ENCODE assay signal across 38 cellular contexts in the genomic region with DNA sequence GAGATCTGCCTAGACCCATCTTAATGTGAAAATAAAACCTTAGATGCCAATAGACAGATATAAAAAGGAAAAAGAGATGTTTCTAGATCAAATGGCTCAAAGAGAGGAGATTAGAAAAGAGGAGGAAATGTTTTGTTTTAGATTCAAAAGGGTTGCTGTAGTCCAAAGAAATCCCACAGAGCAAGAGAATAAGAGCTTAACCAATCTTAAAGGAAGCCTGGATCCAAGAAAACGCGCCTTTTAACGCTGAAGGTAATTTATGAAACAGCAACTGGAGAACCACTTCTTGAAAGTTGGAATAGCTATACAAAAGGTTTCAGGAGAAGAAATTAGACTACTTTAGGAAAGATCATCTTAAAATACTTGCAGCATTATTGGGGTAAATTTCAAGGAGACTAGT.
"Had no signal": no experiment of that assay in that cellular context is flagged by ENCODE, and none has a peak within 500 bp of the region (broad histone marks: within the 10 kb centered on the region; RNA-seq: fewer than 3 reads in every experiment).

No MANE protein-coding gene starts in this region.

- H3K4me3 ChIP-seq: adrenal gland, ascending aorta, body of pancreas, breast epithelium, cardiac muscle cell had no signal

- H3K27me3 Mint-ChIP-seq: activated naive CD4-positive, alpha-beta T cell treated with anti-CD3 and anti-CD28 coated beads, Interleukin-2, amount 10 ng/mL, durations not matched to agents 7 days and 5 days; activated naive CD4-positive, alpha-beta T cell treated with anti-CD3 and anti-CD28 coated beads, Interleukin-2, amount 50 U/mL, for 24 hours; activated naive CD8-positive, alpha-beta T cell; activated naive CD8-positive, alpha-beta T cell treated with anti-CD3 and anti-CD28 coated beads for 36 hours; activated naive CD8-positive, alpha-beta T cell treated with anti-CD3 and anti-CD28 coated beads, Interleukin-2, amount 10 ng/mL, durations not matched to agents 7 days and 5 days; activated naive CD8-positive, alpha-beta T cell treated with anti-CD3 and anti-CD28 coated beads, Interleukin-2, amount 50 U/mL, for 24 hours; activated T-cell treated with anti-CD3 and anti-CD28 coated beads, Interleukin-2, amount 50 U/mL, for 24 hours; activated T-helper 17 cell treated with anti-CD3 and anti-CD28 coated beads, Interleukin-2, amount 50 U/mL, for 72 hours; central memory CD8-positive, alpha-beta T cell had no signal

- H3K27ac Mint-ChIP-seq: activated naive CD4-positive, alpha-beta T cell treated with anti-CD3 and anti-CD28 coated beads for 36 hours; activated naive CD4-positive, alpha-beta T cell treated with anti-CD3 and anti-CD28 coated beads, Interleukin-2, amount 10 ng/mL, durations not matched to agents 7 days and 5 days; activated naive CD4-positive, alpha-beta T cell treated with anti-CD3 and anti-CD28 coated beads, Interleukin-2, amount 50 U/mL, for 24 hours; activated naive CD4-positive, alpha-beta T cell treated with anti-CD3 and anti-CD28 coated beads, Interleukin-2, amount 50 U/mL, for 72 hours; activated naive CD8-positive, alpha-beta T cell; activated naive CD8-positive, alpha-beta T cell treated with anti-CD3 and anti-CD28 coated beads for 36 hours; activated naive CD8-positive, alpha-beta T cell treated with anti-CD3 and anti-CD28 coated beads, Interleukin-2, amount 10 ng/mL, durations not matched to agents 7 days and 5 days; activated naive CD8-positive, alpha-beta T cell treated with anti-CD3 and anti-CD28 coated beads, Interleukin-2, amount 50 U/mL, for 24 hours; activated T-cell treated with anti-CD3 and anti-CD28 coated beads, Interleukin-2, amount 50 U/mL, for 24 hours; activated T-cell treated with anti-CD3 and anti-CD28 coated beads, Interleukin-2, amount 50 U/mL, for 72 hours; activated T-helper 1 cell treated with anti-CD3 and anti-CD28 coated beads, Interleukin-12 subunit alpha, Interleukin-12 subunit beta, Interleukin-2, Interleukin-4 antibody, amounts not matched to agents 30 ng/mL and 10 ng/mL and 1 ng/mL, durations not matched to agents 14 hours and 24 hours and 36 hours; activated T-helper 17 cell treated with anti-CD3 and anti-CD28 coated beads, Interleukin-2, amount 50 U/mL, for 72 hours; activated T-helper 2 cell treated with anti-CD3 and anti-CD28 coated beads, Interferon-gamma antibody, Interleukin-2, Interleukin-4, amounts not matched to agents 10 μg/mL and 5 μg/mL and 100 μg/mL, durations not matched to agents 14 hours and 24 hours and 36 hours had no signal

- H3K4me1 Mint-ChIP-seq: activated naive CD4-positive, alpha-beta T cell treated with anti-CD3 and anti-CD28 coated beads, Interleukin-2, amount 10 ng/mL, durations not matched to agents 7 days and 5 days; activated naive CD4-positive, alpha-beta T cell treated with anti-CD3 and anti-CD28 coated beads, Interleukin-2, amount 50 U/mL, for 24 hours; activated naive CD8-positive, alpha-beta T cell treated with anti-CD3 and anti-CD28 coated beads for 36 hours; activated naive CD8-positive, alpha-beta T cell treated with anti-CD3 and anti-CD28 coated beads, Interleukin-2, amount 10 ng/mL, durations not matched to agents 7 days and 5 days; activated naive CD8-positive, alpha-beta T cell treated with anti-CD3 and anti-CD28 coated beads, Interleukin-2, amount 50 U/mL, for 24 hours; activated T-helper 17 cell treated with anti-CD3 and anti-CD28 coated beads, Interleukin-2, amount 50 U/mL, for 72 hours; central memory CD8-positive, alpha-beta T cell had no signal

- H3K27me3 ChIP-seq: adrenal gland, ascending aorta, body of pancreas, brain microvascular endothelial cell, breast epithelium, cardiac muscle cell had no signal

- H3K27ac ChIP-seq: adrenal gland, ascending aorta, body of pancreas, brain microvascular endothelial cell, breast epithelium, cardiac muscle cell had no signal

- H3K9me3 ChIP-seq: adrenal gland, ascending aorta, body of pancreas, breast epithelium had no signal

- H3K36me3 Mint-ChIP-seq: activated naive CD4-positive, alpha-beta T cell treated with anti-CD3 and anti-CD28 coated beads, Interleukin-2, amount 10 ng/mL, durations not matched to agents 7 days and 5 days; activated naive CD4-positive, alpha-beta T cell treated with anti-CD3 and anti-CD28 coated beads, Interleukin-2, amount 50 U/mL, for 24 hours; activated naive CD4-positive, alpha-beta T cell treated with anti-CD3 and anti-CD28 coated beads, Interleukin-2, amount 50 U/mL, for 72 hours; activated naive CD8-positive, alpha-beta T cell; activated naive CD8-positive, alpha-beta T cell treated with anti-CD3 and anti-CD28 coated beads for 36 hours; activated naive CD8-positive, alpha-beta T cell treated with anti-CD3 and anti-CD28 coated beads, Interleukin-2, amount 10 ng/mL, durations not matched to agents 7 days and 5 days; brain had no signal

- H3K4me1 ChIP-seq: adrenal gland, body of pancreas, breast epithelium had no signal

- H3K9me3 Mint-ChIP-seq: activated naive CD4-positive, alpha-beta T cell treated with anti-CD3 and anti-CD28 coated beads, Interleukin-2, amount 10 ng/mL, durations not matched to agents 7 days and 5 days; activated naive CD8-positive, alpha-beta T cell treated with anti-CD3 and anti-CD28 coated beads, Interleukin-2, amount 10 ng/mL, durations not matched to agents 7 days and 5 days; activated T-helper 1 cell treated with anti-CD3 and anti-CD28 coated beads, Interleukin-12 subunit alpha, Interleukin-12 subunit beta, Interleukin-2, Interleukin-4 antibody, amounts not matched to agents 30 ng/mL and 10 ng/mL and 1 ng/mL, durations not matched to agents 14 hours and 24 hours and 36 hours; brain had no signal

- ATAC-seq: activated naive CD4-positive, alpha-beta T cell treated with anti-CD3 and anti-CD28 coated beads, Interleukin-2, amount 50 U/mL, for 72 hours; activated naive CD8-positive, alpha-beta T cell treated with anti-CD3 and anti-CD28 coated beads, Interleukin-2, amount 50 U/mL, for 24 hours; activated T-cell treated with anti-CD3 and anti-CD28 coated beads, Interleukin-2, amount 50 U/mL, for 4 hours; activated T-cell treated with anti-CD3 and anti-CD28 coated beads, Interleukin-2, amount 50 U/mL, for 72 hours; activated T-helper 17 cell treated with anti-CD3 and anti-CD28 coated beads, Interleukin-2, amount 50 U/mL, for 72 hours; body of pancreas had no signal

- H3K4me3 Mint-ChIP-seq: activated naive CD4-positive, alpha-beta T cell treated with anti-CD3 and anti-CD28 coated beads for 36 hours; activated naive CD4-positive, alpha-beta T cell treated with anti-CD3 and anti-CD28 coated beads, Interleukin-2, amount 10 ng/mL, durations not matched to agents 7 days and 5 days; activated naive CD4-positive, alpha-beta T cell treated with anti-CD3 and anti-CD28 coated beads, Interleukin-2, amount 50 U/mL, for 24 hours; activated naive CD8-positive, alpha-beta T cell; activated naive CD8-positive, alpha-beta T cell treated with anti-CD3 and anti-CD28 coated beads for 36 hours; activated naive CD8-positive, alpha-beta T cell treated with anti-CD3 and anti-CD28 coated beads, Interleukin-2, amount 10 ng/mL, durations not matched to agents 7 days and 5 days; activated naive CD8-positive, alpha-beta T cell treated with anti-CD3 and anti-CD28 coated beads, Interleukin-2, amount 50 U/mL, for 24 hours; activated T-cell treated with anti-CD3 and anti-CD28 coated beads, Interleukin-2, amount 50 U/mL, for 24 hours; activated T-cell treated with anti-CD3 and anti-CD28 coated beads, Interleukin-2, amount 50 U/mL, for 4 hours; activated T-cell treated with anti-CD3 and anti-CD28 coated beads, Interleukin-2, amount 50 U/mL, for 72 hours; activated T-helper 1 cell treated with anti-CD3 and anti-CD28 coated beads, Interleukin-12 subunit alpha, Interleukin-12 subunit beta, Interleukin-2, Interleukin-4 antibody, amounts not matched to agents 30 ng/mL and 10 ng/mL and 1 ng/mL, durations not matched to agents 14 hours and 24 hours and 36 hours; activated T-helper 17 cell treated with anti-CD3 and anti-CD28 coated beads, Interleukin-2, amount 50 U/mL, for 72 hours; brain; central memory CD8-positive, alpha-beta T cell had no signal

- H3K36me3 ChIP-seq: adrenal gland, ascending aorta, brain microvascular endothelial cell, breast epithelium, cardiac muscle cell had no signal

- DNase-seq: activated effector memory CD4-positive, alpha-beta T cell treated with anti-CD3 and anti-CD28 coated beads, Interleukin-2, amount 50 U/mL, for 16 hours; activated effector memory CD4-positive, alpha-beta T cell treated with Interleukin-2 at 50 U/mL for 16 hours; activated gamma-delta T cell; activated gamma-delta T cell treated with Interleukin-2 at 50 U/mL for 16 hours; activated naive CD4-positive, alpha-beta T cell; activated naive CD4-positive, alpha-beta T cell treated with anti-CD3 and anti-CD28 coated beads for 36 hours; activated naive CD4-positive, alpha-beta T cell treated with anti-CD3 and anti-CD28 coated beads, Interleukin-2, amount 10 ng/mL, durations not matched to agents 7 days and 5 days; activated naive CD4-positive, alpha-beta T cell treated with anti-CD3 and anti-CD28 coated beads, Interleukin-2, amount 50 U/mL, for 16 hours; activated naive CD4-positive, alpha-beta T cell treated with Interleukin-2 at 50 U/mL for 16 hours; activated naive CD8-positive, alpha-beta T cell treated with anti-CD3 and anti-CD28 coated beads for 36 hours; activated naive CD8-positive, alpha-beta T cell treated with anti-CD3 and anti-CD28 coated beads, Interleukin-2, amount 10 ng/mL, durations not matched to agents 7 days and 5 days; activated naive CD8-positive, alpha-beta T cell treated with anti-CD3 and anti-CD28 coated beads, Interleukin-2, amount 50 U/mL, for 24 hours; activated T-cell treated with anti-CD3 and anti-CD28 coated beads, Interleukin-2, amount 50 U/mL, for 1 hour; activated T-cell treated with anti-CD3 and anti-CD28 coated beads, Interleukin-2, amount 50 U/mL, for 24 hours; activated T-cell treated with anti-CD3 and anti-CD28 coated beads, Interleukin-2, amount 50 U/mL, for 4 hours; activated T-cell treated with anti-CD3 and anti-CD28 coated beads, Interleukin-2, amount 50 U/mL, for 48 hours; activated T-cell treated with anti-CD3 and anti-CD28 coated beads, Interleukin-2, amount 50 U/mL, for 72 hours; adrenal gland; amniotic stem cell; amygdala; anterior cingulate cortex; aorta; body of pancreas; brain microvascular endothelial cell; caudate nucleus; central memory CD4-positive, alpha-beta T cell; cerebellar nuclear complex had no signal
